In the genomic region with DNA sequence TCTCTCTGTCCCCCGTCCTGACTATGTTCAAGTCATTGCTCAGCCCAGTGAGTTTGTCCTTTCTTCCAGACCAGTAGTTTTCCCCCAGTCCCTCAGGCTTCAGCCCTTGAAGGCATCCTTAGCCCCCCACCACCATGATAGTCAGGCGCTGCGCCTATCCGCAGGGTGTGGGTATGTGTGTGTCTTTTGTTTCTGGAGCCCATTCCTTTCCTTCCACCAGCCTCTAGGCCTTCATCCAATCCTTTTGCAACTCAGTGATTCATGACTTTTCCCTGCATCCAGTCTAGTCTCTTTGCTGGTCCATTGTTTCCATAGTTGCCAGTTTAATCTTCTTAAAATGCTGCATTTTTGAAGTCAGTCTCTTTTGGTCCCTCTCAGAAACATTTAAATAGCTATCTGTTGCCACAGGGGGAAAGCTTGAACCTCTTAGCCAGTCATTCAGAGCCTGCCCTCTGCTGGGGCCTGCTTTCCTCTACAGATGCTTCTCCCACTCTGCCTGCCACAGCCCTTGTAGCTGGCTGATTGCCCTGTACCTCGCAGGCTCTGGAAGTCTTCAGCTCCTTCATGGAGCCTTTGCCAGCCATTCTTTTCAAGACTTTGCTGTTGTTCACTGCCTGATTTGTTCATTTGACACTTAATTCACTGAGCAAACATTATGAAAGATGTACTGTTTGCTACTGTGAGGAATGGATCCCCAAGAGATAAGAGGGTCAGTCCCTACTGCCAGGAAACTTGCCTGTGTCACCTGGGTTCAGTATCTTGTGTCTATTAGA, we compare ENCODE assay signal across 8 cellular contexts. TPM values are rescaled to one million over a fixed set of nuclear protein-coding genes. Genes with fewer than 3 reads are reported as not detected.
DNase-seq lines count a peak whose midpoint lies in the region; ATAC-seq and TF ChIP-seq lines count a peak whose summit lies in the region.

No MANE protein-coding gene starts in this region.

- no peak for TF ChIP-seq POLR2A in erythroblast (IDR thresholded peaks at IDR 0.05; ENCODE audit: low read length)

- H3K4me3 Mint-ChIP-seq in CD4-positive, alpha-beta memory T cell, result no peak overlapping the region
- no peak overlapping the region for H3K4me3 Mint-ChIP-seq in stimulated activated effector memory CD8-positive, alpha-beta T cell treated with anti-CD3 and anti-CD28 coated beads, Interleukin-12 subunit alpha, Interleukin-12 subunit beta, amount 100 ng/mL, for 72 hours

- peaks cover 20% of the 10 kb centered on the region for H3K36me3 ChIP-seq in CD4-positive, alpha-beta memory T cell (ENCODE audit: insufficient read depth, low read length)

- H3K9me3 Mint-ChIP-seq in CD4-positive, alpha-beta memory T cell, result no peaks in the 10 kb centered on the region
- H3K9me3 Mint-ChIP-seq in stimulated activated effector memory CD8-positive, alpha-beta T cell treated with anti-CD3 and anti-CD28 coated beads, Interleukin-12 subunit alpha, Interleukin-12 subunit beta, amount 100 ng/mL, for 72 hours, result no peaks in the 10 kb centered on the region

- ATAC-seq in GM19351 (IDR thresholded peaks at IDR 0.05; ENCODE audit: unreplicated experiment), result peak; percentile 99
- ATAC-seq in HG03469 (IDR thresholded peaks at IDR 0.05; ENCODE audit: unreplicated experiment), result peak; percentile 84
- ATAC-seq in stimulated activated effector memory CD8-positive, alpha-beta T cell treated with anti-CD3 and anti-CD28 coated beads, Interleukin-12 subunit alpha, Interleukin-12 subunit beta, amount 100 ng/mL, for 72 hours, result peak; percentile 98

- H3K27ac Mint-ChIP-seq in CD4-positive, alpha-beta memory T cell, result peak overlapping the region; percentile 17 to 91 (median 59)
- H3K27ac Mint-ChIP-seq in stimulated activated effector memory CD8-positive, alpha-beta T cell treated with anti-CD3 and anti-CD28 coated beads, Interleukin-12 subunit alpha, Interleukin-12 subunit beta, amount 100 ng/mL, for 72 hours, result peak overlapping the region; percentile 32

- peaks cover 16 to 26% (median 26%) of the 10 kb centered on the region in 4 donors for H3K4me1 Mint-ChIP-seq in CD4-positive, alpha-beta memory T cell
- peaks cover 29% of the 10 kb centered on the region for H3K4me1 Mint-ChIP-seq in stimulated activated effector memory CD8-positive, alpha-beta T cell treated with anti-CD3 and anti-CD28 coated beads, Interleukin-12 subunit alpha, Interleukin-12 subunit beta, amount 100 ng/mL, for 72 hours

- POLR2A ChIA-PET in CD4-positive, alpha-beta memory T cell (lab: Charles Lee; ENCODE audit: partially characterized antibody), result interaction anchor here (0.8 to 1.1 kb wide), 4 partner anchors 14 to 185 kb away, joined by 3 to 10 read pairs (median 3); a partner anchor contains a TSS

- CTCF ChIA-PET in CD4-positive, alpha-beta memory T cell (lab: Charles Lee; ENCODE audit: partially characterized antibody), result interaction anchor here (0.5 to 7.5 kb wide), 46 partner anchors 9 to 1819 kb away, joined by 3 to 121 read pairs (median 4); a partner anchor contains a TSS

- H3K27me3 ChIP-seq in CD4-positive, alpha-beta memory T cell (ENCODE audit: insufficient read depth, low read length), result no peaks in the 10 kb centered on the region

- DNase-seq in CD4-positive, alpha-beta memory T cell, result peak; percentile 53 to 63 (median 56)
- DNase-seq in NOMO-1 (lab: John Stamatoyannopoulos, UW; ENCODE audit: unreplicated experiment in 2 of 2), result peak; percentile 77 to 79
- DNase-seq in activated T-cell treated with anti-CD3 and anti-CD28 coated beads for 24 hours (ENCODE audit: low read depth), result peak; percentile 41
- DNase-seq in erythroblast (lab: John Stamatoyannopoulos, UW), result peak; percentile 85 to 89
- peak; percentile 87 for DNase-seq in myocyte (ENCODE audit: low read depth)
- DNase-seq in stimulated activated effector memory CD8-positive, alpha-beta T cell treated with anti-CD3 and anti-CD28 coated beads, Interleukin-12 subunit alpha, Interleukin-12 subunit beta, amount 100 ng/mL, for 72 hours (ENCODE audit: low spot score in 2 of 2), result peak; percentile 18 to 66

- peaks cover 4% of the 10 kb centered on the region for H3K4me1 ChIP-seq in CD4-positive, alpha-beta memory T cell (ENCODE audit: insufficient read depth, low read length)

- H3K27me3 Mint-ChIP-seq in CD4-positive, alpha-beta memory T cell, result no peaks in the 10 kb centered on the region

- no peaks in the 10 kb centered on the region for H3K9me3 ChIP-seq in CD4-positive, alpha-beta memory T cell (ENCODE audit: control insufficient read depth in 1 of 2, low read length in 2 of 2)

- H3K36me3 Mint-ChIP-seq in CD4-positive, alpha-beta memory T cell, result peaks cover 12 to 41% of the 10 kb centered on the region in 2 donors
- H3K36me3 Mint-ChIP-seq in stimulated activated effector memory CD8-positive, alpha-beta T cell treated with anti-CD3 and anti-CD28 coated beads, Interleukin-12 subunit alpha, Interleukin-12 subunit beta, amount 100 ng/mL, for 72 hours, result peaks cover 36% of the 10 kb centered on the region

- intact Hi-C loops in CD4-positive, alpha-beta memory T cell (cut with micrococcal nuclease), result loop anchor here (1.0 to 10.0 kb wide), 6 partner anchors 57 to 334 kb away; a partner anchor contains a TSS

- no peak overlapping the region for H3K27ac ChIP-seq in CD4-positive, alpha-beta memory T cell (ENCODE audit: low read depth, low read length)

- H3K4me3 ChIP-seq in CD4-positive, alpha-beta memory T cell (ENCODE audit: low read length in 2 of 2), result no peak overlapping the region

RNA-seq across cellular contexts. Expression of a gene that starts 55.9 kb away (rescaled TPM):
- total RNA-seq in CD4-positive, alpha-beta memory T cell, result 100 to 1,000 TPM; 230 to 235 TPM
- polyA plus RNA-seq in CD4-positive, alpha-beta memory T cell, result 10 to 100 TPM; 34.8 to 69.7 TPM
- total RNA-seq in myocyte, result 12.7 and 24.4 TPM in 2 replicates
- polyA plus RNA-seq in myocyte (2012), result 20.4 TPM

RNA-seq across cellular contexts. Expression of a gene that starts 57.3 kb away (rescaled TPM):
- 10 to 100 TPM; 22.4 to 23.5 TPM for total RNA-seq in CD4-positive, alpha-beta memory T cell
- polyA plus RNA-seq in CD4-positive, alpha-beta memory T cell, result 1 to 10 TPM; 2.7 to 8.1 TPM
- 15.8 and 17.3 TPM in 2 replicates for total RNA-seq in myocyte
- 5.9 TPM for polyA plus RNA-seq in myocyte (2012)
